In the genomic region with DNA sequence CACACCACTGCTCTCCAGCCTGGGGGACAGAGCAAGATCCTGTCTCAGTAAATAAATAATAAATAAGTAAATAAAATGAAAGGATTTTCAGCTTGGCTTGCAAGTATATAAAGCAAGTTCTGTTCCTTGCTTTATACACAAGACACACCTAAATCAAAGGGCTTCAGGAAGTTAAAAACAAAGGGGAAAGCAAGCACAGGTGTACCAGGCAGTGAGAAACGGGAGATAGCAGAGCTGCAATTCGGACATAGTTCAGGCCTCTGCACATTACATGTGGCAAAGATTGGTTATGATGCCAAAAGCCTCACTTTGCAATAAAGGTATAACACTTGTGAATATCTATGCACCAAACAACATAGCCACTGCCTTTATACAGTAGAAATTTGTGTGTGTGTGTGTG, we compare ENCODE assay signal across 24 cellular contexts.
"Had no signal": no experiment of that assay in that cellular context is flagged by ENCODE, and none has a peak within 500 bp of the region (broad histone marks: within the 10 kb centered on the region; RNA-seq: fewer than 3 reads in every experiment).

No MANE protein-coding gene starts in this region.

- ATAC-seq: body of pancreas; esophagus mucosa; left lung; right lobe of liver; stimulated activated naive CD8-positive, alpha-beta T cell treated with anti-CD3 and anti-CD28 coated beads, Interleukin-15, amount 100 ng/mL, for 72 hours had no signal

- H3K9me3 Mint-ChIP-seq: activated naive CD4-positive, alpha-beta T cell treated with anti-CD3 and anti-CD28 coated beads, Interleukin-2, amount 50 U/mL, for 24 hours; activated T-helper 2 cell treated with anti-CD3 and anti-CD28 coated beads, Interferon-gamma antibody, Interleukin-2, Interleukin-4, amounts not matched to agents 10 μg/mL and 5 μg/mL and 100 μg/mL, durations not matched to agents 14 hours and 24 hours and 36 hours; memory B cell; nephron progenitor cell; stimulated activated naive CD8-positive, alpha-beta T cell treated with anti-CD3 and anti-CD28 coated beads, Interleukin-15, amount 100 ng/mL, for 72 hours had no signal

- H3K27ac Mint-ChIP-seq: memory B cell; stimulated activated naive CD8-positive, alpha-beta T cell treated with anti-CD3 and anti-CD28 coated beads, Interleukin-15, amount 100 ng/mL, for 72 hours had no signal

- FAIRE-seq: colon, endometrium, keratinocyte, urothelium cell line had no signal

- H2AFZ ChIP-seq: hepatocyte had no signal

- DNase-seq: activated CD4-positive, alpha-beta T cell treated with anti-CD3 and anti-CD28 coated beads, Interleukin-2, amount 50 U/mL, for 1 hour; activated CD4-positive, CD25-positive, alpha-beta regulatory T cell; activated CD8-positive, alpha-beta memory T cell treated with anti-CD3 and anti-CD28 coated beads for 24 hours; activated T-cell treated with anti-CD3 and anti-CD28 coated beads for 4 hours; amniotic stem cell; body of pancreas; caudate nucleus; left lung; nephron progenitor cell; right lobe of liver; stimulated activated CD4-positive, alpha-beta T cell treated with anti-CD3 and anti-CD28 coated beads, Interleukin-4, amount 100 ng/mL, for 4 hours; stimulated activated CD8-positive, alpha-beta memory T cell treated with anti-CD3 and anti-CD28 coated beads, Interleukin-4, amount 100 ng/mL, for 48 hours; stimulated activated naive CD8-positive, alpha-beta T cell treated with anti-CD3 and anti-CD28 coated beads, Interleukin-15, amount 100 ng/mL, for 72 hours had no signal

- H3K9me3 ChIP-seq: body of pancreas, left lung, prostate gland, right lobe of liver had no signal

- H3K4me3 Mint-ChIP-seq: activated naive CD4-positive, alpha-beta T cell treated with anti-CD3 and anti-CD28 coated beads, Interleukin-2, amount 50 U/mL, for 24 hours; memory B cell; nephron progenitor cell; stimulated activated naive CD8-positive, alpha-beta T cell treated with anti-CD3 and anti-CD28 coated beads, Interleukin-15, amount 100 ng/mL, for 72 hours had no signal

- H3K27me3 Mint-ChIP-seq: activated naive CD4-positive, alpha-beta T cell treated with anti-CD3 and anti-CD28 coated beads, Interleukin-2, amount 50 U/mL, for 24 hours; memory B cell; stimulated activated naive CD8-positive, alpha-beta T cell treated with anti-CD3 and anti-CD28 coated beads, Interleukin-15, amount 100 ng/mL, for 72 hours had no signal

- H3K4me3 ChIP-seq: body of pancreas, hepatocyte, left lung, prostate gland, right lobe of liver, smooth muscle cell had no signal

- H3K27ac ChIP-seq: body of pancreas, hepatocyte, prostate gland, right lobe of liver had no signal

- H3K79me2 ChIP-seq: hepatocyte had no signal

- H3K4me2 ChIP-seq: hepatocyte, smooth muscle cell had no signal

- H3K36me3 ChIP-seq: prostate gland, right lobe of liver had no signal

- H3K27me3 ChIP-seq: body of pancreas, hepatocyte, left lung, right lobe of liver had no signal

- H3K4me1 ChIP-seq: body of pancreas, prostate gland had no signal
